24 cellular contexts compared by ENCODE assay signal in the genomic region with DNA sequence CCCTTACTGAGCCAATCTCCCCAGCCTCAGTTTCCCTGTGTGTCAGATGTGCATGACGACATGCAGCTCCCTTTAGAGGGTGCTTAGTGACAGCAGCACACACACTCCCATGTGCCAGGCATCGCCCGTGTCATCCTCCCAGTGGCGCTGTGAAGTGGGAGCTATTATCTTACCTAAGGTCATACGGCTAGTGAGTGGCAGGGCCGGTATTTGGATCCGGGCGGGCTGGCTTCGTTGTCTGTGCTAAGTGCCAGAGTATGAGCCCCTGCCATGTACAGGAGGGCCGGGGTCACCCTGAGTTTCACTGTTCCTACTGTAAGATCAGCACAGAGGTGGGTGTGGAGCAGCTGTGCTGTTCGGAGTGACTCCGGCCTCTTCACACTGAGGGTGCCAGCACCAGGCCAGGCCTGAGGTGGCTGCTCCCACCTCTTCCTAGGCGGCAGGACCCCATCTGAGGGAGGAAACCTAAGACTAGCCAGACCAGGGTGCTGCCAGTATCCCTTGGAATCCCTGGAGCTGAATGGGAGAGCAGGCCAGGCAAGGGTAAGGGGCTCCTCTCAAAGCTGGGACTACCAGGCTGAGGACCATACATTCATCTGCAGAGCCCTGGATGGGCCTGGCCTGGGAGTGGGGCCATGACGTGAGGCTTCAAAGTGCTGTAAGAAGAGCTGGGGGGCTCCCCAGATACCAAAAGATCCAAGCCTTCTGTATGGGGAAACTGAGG. TPM values are rescaled to one million over a fixed set of nuclear protein-coding genes. Genes with fewer than 3 reads are reported as not detected.
A peak's percentile ranks its signal among the peaks of the same experiment; 100 is the strongest.
DNase-seq lines count a peak whose midpoint lies in the region; ATAC-seq and TF ChIP-seq lines count a peak whose summit lies in the region.
"Had no signal": no experiment of that assay in that cellular context is flagged by ENCODE, and none has a peak within 500 bp of the region (broad histone marks: within the 10 kb centered on the region; RNA-seq: fewer than 3 reads in every experiment).

No MANE protein-coding gene starts in this region.

- H3K4me2 ChIP-seq in neural progenitor cell: no peak overlapping the region

- no peaks in the 10 kb centered on the region for H3K36me3 ChIP-seq in neural progenitor cell
- peaks cover 0 to 3% (median 2%) of the 10 kb centered on the region in 5 donors for H3K36me3 ChIP-seq in subcutaneous abdominal adipose tissue (ENCODE audit: control insufficient read depth in 5 of 5, insufficient read depth in 5 of 5, low read length in 5 of 5)
- H3K36me3 ChIP-seq: HAP-1, SJSA1 had no signal

- H3K27ac ChIP-seq in neural progenitor cell (no peak overlapping the region), subcutaneous abdominal adipose tissue (ENCODE audit: low read depth, low read length) (peak overlapping the region; percentile 78)
- H3K27ac ChIP-seq: SJSA1 had no signal

- no peaks in the 10 kb centered on the region for H3K27me3 Mint-ChIP-seq in chondrocyte (ENCODE audit: low read depth)
- peaks cover 5% of the 10 kb centered on the region for H3K27me3 Mint-ChIP-seq in neural progenitor cell (ENCODE audit: insufficient read depth, low read depth)
- H3K27me3 Mint-ChIP-seq: activated CD8-positive, alpha-beta memory T cell treated with anti-CD3 and anti-CD28 coated beads, Interleukin-2, amount 10 ng/mL, durations not matched to agents 7 days and 5 days; CD4-positive, CD25-positive, alpha-beta regulatory T cell had no signal

- H3K4me3 ChIP-seq in neural progenitor cell (no peak overlapping the region), subcutaneous abdominal adipose tissue (ENCODE audit: low read depth in 1 of 5, low read length in 5 of 5) (no peak overlapping the region)
- H3K4me3 ChIP-seq: HAP-1, K562, SJSA1 had no signal

- H2AFZ ChIP-seq in neural progenitor cell (replicated peaks): no peak overlapping the region

- no peaks in the 10 kb centered on the region for H3K9me3 Mint-ChIP-seq in chondrocyte (ENCODE audit: low read depth)
- no peaks in the 10 kb centered on the region for H3K9me3 Mint-ChIP-seq in neural progenitor cell
- H3K9me3 Mint-ChIP-seq: memory B cell had no signal

- no peaks in the 10 kb centered on the region for H4K20me1 ChIP-seq in neural progenitor cell (ENCODE audit: low read depth)

- peak; percentile 87 for DNase-seq in chondrocyte (ENCODE audit: low spot score)
- no peak for DNase-seq in left cardiac atrium
- DNase-seq in neural progenitor cell (ENCODE audit: low spot score): no peak
- DNase-seq in RPMI8226: no peak
- DNase-seq in DMS79 (lab: John Stamatoyannopoulos, UW): no peak
- DNase-seq: activated CD4-positive, alpha-beta T cell treated with anti-CD3 and anti-CD28 coated beads, Interleukin-2, amount 50 U/mL, for 1 hour; activated CD8-positive, alpha-beta memory T cell treated with anti-CD3 and anti-CD28 coated beads, Interleukin-2, amount 10 ng/mL, durations not matched to agents 7 days and 5 days; activated naive CD4-positive, alpha-beta T cell treated with Interleukin-2 at 50 U/mL for 16 hours; amygdala; CD4-positive, CD25-positive, alpha-beta regulatory T cell; effector CD4-positive, alpha-beta T cell; EL; kidney glomerular epithelial cell; NCI-H1092 treated with DMSO at 0.1 percent for 48 hours; NCI-H187 treated with DMSO at 0.1 percent for 48 hours; NCI-H524 treated with DMSO at 0.1 percent for 48 hours; occipital lobe; substantia nigra had no signal

- H3K4me1 ChIP-seq in neural progenitor cell (peaks cover 22% of the 10 kb centered on the region), subcutaneous abdominal adipose tissue (ENCODE audit: control insufficient read depth in 5 of 5, insufficient read depth in 5 of 5, low read length in 5 of 5) (peaks cover 8 to 36% (median 28%) of the 10 kb centered on the region in 5 donors)
- H3K4me1 ChIP-seq: SJSA1 had no signal

- H3K4me3 Mint-ChIP-seq in chondrocyte (ENCODE audit: unreplicated experiment): no peak overlapping the region
- H3K4me3 Mint-ChIP-seq in neural progenitor cell: no peak overlapping the region
- H3K4me3 Mint-ChIP-seq: activated CD8-positive, alpha-beta memory T cell treated with anti-CD3 and anti-CD28 coated beads, Interleukin-2, amount 10 ng/mL, durations not matched to agents 7 days and 5 days; CD4-positive, CD25-positive, alpha-beta regulatory T cell; memory B cell had no signal

- H3K9ac ChIP-seq in neural progenitor cell (no peak overlapping the region), subcutaneous abdominal adipose tissue (ENCODE audit: low read length in 5 of 5) (no peak overlapping the region)

- H3K27ac Mint-ChIP-seq in chondrocyte (ENCODE audit: unreplicated experiment) (no peak overlapping the region), neural progenitor cell (peak overlapping the region; percentile 86)
- H3K27ac Mint-ChIP-seq: activated CD8-positive, alpha-beta memory T cell treated with anti-CD3 and anti-CD28 coated beads, Interleukin-2, amount 10 ng/mL, durations not matched to agents 7 days and 5 days; CD4-positive, CD25-positive, alpha-beta regulatory T cell; memory B cell had no signal

- intact Hi-C loops in left cardiac atrium (cut with DNase I): loop anchor here in 1 of 2 donors (10.0 kb wide), 1 partner anchor 65 kb away; a partner anchor contains a TSS

- no peaks in the 10 kb centered on the region for H3K27me3 ChIP-seq in neural progenitor cell
- H3K27me3 ChIP-seq in subcutaneous abdominal adipose tissue (ENCODE audit: control insufficient read depth in 5 of 5, insufficient read depth in 4 of 5, low read length in 5 of 5): no peaks in the 10 kb centered on the region
- H3K27me3 ChIP-seq: SJSA1 had no signal

- ATAC-seq in left cardiac atrium: peak; percentile 24 to 39
- ATAC-seq in GM21447 (IDR thresholded peaks at IDR 0.05; ENCODE audit: unreplicated experiment): no peak
- ATAC-seq: activated CD8-positive, alpha-beta memory T cell treated with anti-CD3 and anti-CD28 coated beads, Interleukin-2, amount 10 ng/mL, durations not matched to agents 7 days and 5 days; K562 had no signal

- peaks cover 20% of the 10 kb centered on the region for H3K4me1 Mint-ChIP-seq in chondrocyte (ENCODE audit: low read depth)
- H3K4me1 Mint-ChIP-seq in neural progenitor cell: peaks cover 41% of the 10 kb centered on the region
- H3K4me1 Mint-ChIP-seq: activated CD8-positive, alpha-beta memory T cell treated with anti-CD3 and anti-CD28 coated beads, Interleukin-2, amount 10 ng/mL, durations not matched to agents 7 days and 5 days; memory B cell had no signal

- no peaks in the 10 kb centered on the region for H3K9me3 ChIP-seq in neural progenitor cell (ENCODE audit: low read depth)
- H3K9me3 ChIP-seq in subcutaneous abdominal adipose tissue (ENCODE audit: control insufficient read depth in 5 of 5, low read length in 5 of 5): no peaks in the 10 kb centered on the region
- H3K9me3 ChIP-seq: HAP-1, SJSA1 had no signal

- TF ChIP-seq CTCF in chondrocyte (IDR thresholded peaks at IDR 0.05): no peak
- TF ChIP-seq CTCF in neural progenitor cell (IDR thresholded peaks at IDR 0.05): no peak

- H3K79me2 ChIP-seq in neural progenitor cell (ENCODE audit: low read depth): no peaks in the 10 kb centered on the region

- H3K36me3 Mint-ChIP-seq in chondrocyte (ENCODE audit: low read depth) (no peaks in the 10 kb centered on the region), neural progenitor cell (no peaks in the 10 kb centered on the region)
- H3K36me3 Mint-ChIP-seq: activated CD8-positive, alpha-beta memory T cell treated with anti-CD3 and anti-CD28 coated beads, Interleukin-2, amount 10 ng/mL, durations not matched to agents 7 days and 5 days; CD4-positive, CD25-positive, alpha-beta regulatory T cell; memory B cell had no signal

- H3F3A ChIP-seq in neural progenitor cell (ENCODE audit: low read depth): peaks cover 18% of the 10 kb centered on the region

RNA-seq across cellular contexts. Expression of a gene that starts 22.5 kb away (rescaled TPM):
- 0.30 to 0.80 TPM (median 0.33 TPM) in 3 replicates for total RNA-seq in chondrocyte
- 100 to 1,000 TPM in 1 of 2 donors, 10 to 100 TPM in 1; 51.8 to 123 TPM for total RNA-seq in left cardiac atrium
- total RNA-seq in neural progenitor cell (ENCODE audit: low replicate concordance): 0.25 TPM in 1 of 2 replicates, not detected in the other
- total RNA-seq: activated CD8-positive, alpha-beta memory T cell treated with anti-CD3 and anti-CD28 coated beads, Interleukin-2, amount 10 ng/mL, durations not matched to agents 7 days and 5 days; occipital lobe; SJSA1 had no signal

Comparison
In these comparisons a context has a peak if more than half of its experiments do, and no peak if none do; other contexts are left out.
1. RNA of a gene that starts 22.5 kb away (total RNA-seq): 51.8 to 123 TPM in left cardiac atrium; 0.30 to 0.80 TPM in chondrocyte and 0.25 TPM in neural progenitor cell; every median in the first group is over 10 times any median in the second.